In the genomic region with DNA sequence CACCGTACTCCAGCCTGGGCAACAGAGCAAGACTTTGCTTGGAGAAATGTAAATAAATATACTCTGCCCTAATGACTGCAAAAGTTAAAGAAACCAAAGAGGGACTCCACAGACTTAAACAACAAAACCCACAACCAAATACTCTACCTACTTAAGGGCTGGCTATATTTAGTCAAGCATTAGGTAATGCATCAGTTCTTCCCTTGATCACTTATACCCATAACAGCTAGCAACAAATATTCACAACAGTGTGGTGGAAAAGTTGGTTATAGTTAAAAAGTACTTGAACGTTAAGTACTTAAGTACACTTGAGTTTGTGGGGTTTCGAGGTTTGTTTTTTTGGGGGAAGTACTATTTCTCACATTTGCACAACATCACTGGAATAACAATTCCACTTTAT, we compare ENCODE assay signal across 23 cellular contexts. TPM values are rescaled to one million over a fixed set of nuclear protein-coding genes. Genes with fewer than 3 reads are reported as not detected.
DNase-seq lines count a peak whose midpoint lies in the region; ATAC-seq, FAIRE-seq and TF ChIP-seq lines count a peak whose summit lies in the region.
"Had no signal": no experiment of that assay in that cellular context is flagged by ENCODE, and none has a peak within 500 bp of the region (broad histone marks: within the 10 kb centered on the region; RNA-seq: fewer than 3 reads in every experiment).

No MANE protein-coding gene starts in this region.

- H3K9me3 Mint-ChIP-seq in stimulated activated naive CD8-positive, alpha-beta T cell treated with anti-CD3 and anti-CD28 coated beads, Interleukin-15, Interleukin-2, amounts not matched to agents 100 ng/mL and 50 ng/mL, for 24 hours, result no peaks in the 10 kb centered on the region
- H3K9me3 Mint-ChIP-seq in activated CD8-positive, alpha-beta T cell treated with anti-CD3 and anti-CD28 coated beads for 36 hours, result no peaks in the 10 kb centered on the region
- H3K9me3 Mint-ChIP-seq in naive thymus-derived CD8-positive, alpha-beta T cell, result no peaks in the 10 kb centered on the region
- H3K9me3 Mint-ChIP-seq: activated T-cell treated with anti-CD3 and anti-CD28 coated beads, Interleukin-2, amount 50 U/mL, for 4 hours; CD8-positive, alpha-beta T cell; endodermal cell; IgD-negative memory B cell had no signal

- intact Hi-C loops in activated CD8-positive, alpha-beta T cell treated with anti-CD3 and anti-CD28 coated beads for 36 hours (cut with micrococcal nuclease), result no loop called here
- intact Hi-C loops in upper lobe of right lung (cut with DNase I), result no loop called here

- no peaks in the 10 kb centered on the region for H3K9me3 ChIP-seq in upper lobe of right lung
- H3K9me3 ChIP-seq in SJCRH30 (replicated peaks), result no peaks in the 10 kb centered on the region
- H3K9me3 ChIP-seq: thoracic aorta had no signal

- POLR2A ChIA-PET in activated CD8-positive, alpha-beta T cell treated with anti-CD3 and anti-CD28 coated beads for 36 hours (lab: Charles Lee), result interaction anchor here (1.0 to 1.5 kb wide), 4 partner anchors 8 to 65 kb away, joined by 3 to 10 read pairs (median 4); a partner anchor contains a TSS
- POLR2A ChIA-PET in naive thymus-derived CD8-positive, alpha-beta T cell (lab: Charles Lee), result interaction anchor here (1.1 to 9.4 kb wide), 5 partner anchors 6 to 63 kb away, joined by 3 to 676 read pairs (median 6); a partner anchor contains a TSS

- CTCF ChIA-PET in activated CD8-positive, alpha-beta T cell treated with anti-CD3 and anti-CD28 coated beads for 36 hours (lab: Charles Lee), result interaction anchor here (8.3 to 14.4 kb wide), 3 partner anchors 6 to 41 kb away, joined by 60 to 352 read pairs (median 145); a partner anchor contains a TSS

- H3K4me1 ChIP-seq in upper lobe of right lung (peaks cover 49% of the 10 kb centered on the region), SJCRH30 (peaks cover 6% of the 10 kb centered on the region; the same call in 1 of the 2 replicates)

- H3K4me3 Mint-ChIP-seq in stimulated activated naive CD8-positive, alpha-beta T cell treated with anti-CD3 and anti-CD28 coated beads, Interleukin-15, Interleukin-2, amounts not matched to agents 100 ng/mL and 50 ng/mL, for 24 hours, result no peak overlapping the region
- H3K4me3 Mint-ChIP-seq in activated CD8-positive, alpha-beta T cell treated with anti-CD3 and anti-CD28 coated beads for 36 hours, result no peak overlapping the region
- H3K4me3 Mint-ChIP-seq in naive thymus-derived CD8-positive, alpha-beta T cell, result no peak overlapping the region
- H3K4me3 Mint-ChIP-seq: activated T-cell treated with anti-CD3 and anti-CD28 coated beads, Interleukin-2, amount 50 U/mL, for 4 hours; CD8-positive, alpha-beta T cell; endodermal cell had no signal

- H3K4me3 ChIP-seq in upper lobe of right lung (no peak overlapping the region), SJCRH30 (no peak overlapping the region)
- H3K4me3 ChIP-seq: GM23248, thoracic aorta had no signal

- no peak for ATAC-seq in stimulated activated naive CD8-positive, alpha-beta T cell treated with anti-CD3 and anti-CD28 coated beads, Interleukin-15, Interleukin-2, amounts not matched to agents 100 U/mL and 50 U/mL, for 24 hours
- ATAC-seq in activated CD8-positive, alpha-beta T cell treated with anti-CD3 and anti-CD28 coated beads for 36 hours, result no peak
- ATAC-seq in naive thymus-derived CD8-positive, alpha-beta T cell, result no peak
- ATAC-seq in upper lobe of right lung, result peak; percentile 4
- ATAC-seq: activated T-cell treated with anti-CD3 and anti-CD28 coated beads, Interleukin-2, amount 50 U/mL, for 4 hours; CD8-positive, alpha-beta T cell had no signal

- no peak for DNase-seq in stimulated activated naive CD8-positive, alpha-beta T cell treated with anti-CD3 and anti-CD28 coated beads, Interleukin-15, Interleukin-2, amounts not matched to agents 100 U/mL and 50 U/mL, for 24 hours
- no peak for DNase-seq in activated CD8-positive, alpha-beta T cell treated with anti-CD3 and anti-CD28 coated beads for 36 hours
- DNase-seq in naive thymus-derived CD8-positive, alpha-beta T cell, result no peak
- DNase-seq in upper lobe of right lung (no peak), AG08396 (ENCODE audit: low spot score) (no peak), urothelium cell line (ENCODE audit: low spot score) (no peak), SJCRH30 (no peak)
- DNase-seq: activated CD4-positive, alpha-beta T cell treated with anti-CD3 and anti-CD28 coated beads, Interleukin-2, amount 50 U/mL, for 48 hours; activated T-cell treated with anti-CD3 and anti-CD28 coated beads, Interleukin-2, amount 50 U/mL, for 4 hours; CD8-positive, alpha-beta T cell; cortex of kidney; DMS 273 treated with DMSO at 0.1 percent for 48 hours; endodermal cell; GM23248; NCI-H1417; NCI-H446; retina; stimulated activated CD4-positive, alpha-beta T cell treated with anti-CD3 and anti-CD28 coated beads, Interleukin-2, amount 100 ng/mL, for 48 hours; stimulated activated naive CD4-positive, alpha-beta T cell; T-helper 9 cell had no signal

- no peak for TF ChIP-seq CTCF in activated CD8-positive, alpha-beta T cell treated with anti-CD3 and anti-CD28 coated beads for 36 hours (IDR thresholded peaks at IDR 0.05)
- TF ChIP-seq CTCF in upper lobe of right lung (IDR thresholded peaks at IDR 0.05), result no peak

- FAIRE-seq in urothelium cell line (lab: Jason Lieb, UNC), result no peak

- H3K27me3 ChIP-seq in upper lobe of right lung, result no peaks in the 10 kb centered on the region
- no peaks in the 10 kb centered on the region for H3K27me3 ChIP-seq in SJCRH30

- H3K27ac Mint-ChIP-seq in stimulated activated naive CD8-positive, alpha-beta T cell treated with anti-CD3 and anti-CD28 coated beads, Interleukin-15, Interleukin-2, amounts not matched to agents 100 ng/mL and 50 ng/mL, for 24 hours, result peak overlapping the region; percentile 7
- H3K27ac Mint-ChIP-seq in activated CD8-positive, alpha-beta T cell treated with anti-CD3 and anti-CD28 coated beads for 36 hours, result peak overlapping the region; percentile 51
- peak overlapping the region in 6 of 10 donors; percentile 31 to 74 (median 56) for H3K27ac Mint-ChIP-seq in naive thymus-derived CD8-positive, alpha-beta T cell
- H3K27ac Mint-ChIP-seq: endodermal cell had no signal

- H3K27ac ChIP-seq in upper lobe of right lung (no peak overlapping the region), SJCRH30 (no peak overlapping the region)
- H3K27ac ChIP-seq: GM23248, thoracic aorta had no signal

- H3K36me3 Mint-ChIP-seq in stimulated activated naive CD8-positive, alpha-beta T cell treated with anti-CD3 and anti-CD28 coated beads, Interleukin-15, Interleukin-2, amounts not matched to agents 100 ng/mL and 50 ng/mL, for 24 hours (ENCODE audit: low read depth), result peaks cover 27% of the 10 kb centered on the region
- peaks cover 24% of the 10 kb centered on the region for H3K36me3 Mint-ChIP-seq in activated CD8-positive, alpha-beta T cell treated with anti-CD3 and anti-CD28 coated beads for 36 hours (ENCODE audit: low read depth)
- peaks cover 0 to 13% (median 3%) of the 10 kb centered on the region in 3 donors for H3K36me3 Mint-ChIP-seq in naive thymus-derived CD8-positive, alpha-beta T cell
- H3K36me3 Mint-ChIP-seq: IgD-negative memory B cell had no signal

- peaks cover 55% of the 10 kb centered on the region for H3K4me1 Mint-ChIP-seq in stimulated activated naive CD8-positive, alpha-beta T cell treated with anti-CD3 and anti-CD28 coated beads, Interleukin-15, Interleukin-2, amounts not matched to agents 100 ng/mL and 50 ng/mL, for 24 hours (ENCODE audit: low read depth)
- H3K4me1 Mint-ChIP-seq in activated CD8-positive, alpha-beta T cell treated with anti-CD3 and anti-CD28 coated beads for 36 hours (ENCODE audit: low read depth), result peaks cover 46% of the 10 kb centered on the region
- peaks cover 15 to 59% (median 44%) of the 10 kb centered on the region in 4 donors for H3K4me1 Mint-ChIP-seq in naive thymus-derived CD8-positive, alpha-beta T cell

- no peaks in the 10 kb centered on the region for H3K27me3 Mint-ChIP-seq in stimulated activated naive CD8-positive, alpha-beta T cell treated with anti-CD3 and anti-CD28 coated beads, Interleukin-15, Interleukin-2, amounts not matched to agents 100 ng/mL and 50 ng/mL, for 24 hours
- no peaks in the 10 kb centered on the region for H3K27me3 Mint-ChIP-seq in activated CD8-positive, alpha-beta T cell treated with anti-CD3 and anti-CD28 coated beads for 36 hours
- H3K27me3 Mint-ChIP-seq in naive thymus-derived CD8-positive, alpha-beta T cell, result no peaks in the 10 kb centered on the region
- H3K27me3 Mint-ChIP-seq: IgD-negative memory B cell had no signal

- H3K36me3 ChIP-seq in upper lobe of right lung, result no peaks in the 10 kb centered on the region
- no peaks in the 10 kb centered on the region for H3K36me3 ChIP-seq in SJCRH30
- H3K36me3 ChIP-seq: thoracic aorta had no signal

RNA-seq across cellular contexts. Expression of a gene that starts 5.4 kb away (rescaled TPM):
- 1 to 10 TPM; 4.1 to 4.2 TPM for total RNA-seq in activated CD8-positive, alpha-beta T cell treated with anti-CD3 and anti-CD28 coated beads for 36 hours
- 1 to 10 TPM; 3.4 to 4.4 TPM for total RNA-seq in naive thymus-derived CD8-positive, alpha-beta T cell
- polyA plus RNA-seq in naive thymus-derived CD8-positive, alpha-beta T cell, result 1 to 10 TPM; 2.6 to 3.6 (median 3.3) TPM
- total RNA-seq in upper lobe of right lung, result 5.7 TPM
- total RNA-seq in SJCRH30 (2014; rRNA removed; shearing (Covaris generic)), result 6.2 and 6.3 TPM in 2 replicates

RNA-seq across cellular contexts. Expression of a gene that starts 8.0 kb away (rescaled TPM):
- total RNA-seq in activated CD8-positive, alpha-beta T cell treated with anti-CD3 and anti-CD28 coated beads for 36 hours, result 10 to 100 TPM; 22.6 to 23.5 TPM
- 10 to 100 TPM; 34.3 to 35.1 TPM for total RNA-seq in naive thymus-derived CD8-positive, alpha-beta T cell
- 1 to 10 TPM; 4.9 to 6.8 (median 5.4) TPM for polyA plus RNA-seq in naive thymus-derived CD8-positive, alpha-beta T cell
- total RNA-seq in upper lobe of right lung, result 36.1 TPM
- total RNA-seq in SJCRH30 (2014; rRNA removed; shearing (Covaris generic)), result 9.7 and 10.5 TPM in 2 replicates

RNA-seq across cellular contexts. Expression of a gene that starts 20.8 kb away (rescaled TPM):
- total RNA-seq in activated CD8-positive, alpha-beta T cell treated with anti-CD3 and anti-CD28 coated beads for 36 hours, result 10 to 100 TPM; 12.4 to 12.6 TPM
- total RNA-seq in naive thymus-derived CD8-positive, alpha-beta T cell, result 10 to 100 TPM; 39.4 to 48.5 TPM
- polyA plus RNA-seq in naive thymus-derived CD8-positive, alpha-beta T cell, result 10 to 100 TPM; 10.5 to 17.4 (median 11.7) TPM
- 16.3 TPM for total RNA-seq in upper lobe of right lung
- total RNA-seq in SJCRH30 (2014; rRNA removed; shearing (Covaris generic)), result 0.33 and 0.61 TPM in 2 replicates

RNA-seq across cellular contexts. Expression of a gene that starts 23.9 kb away (rescaled TPM):
- 1 to 10 TPM; 3.9 to 6.6 TPM for total RNA-seq in activated CD8-positive, alpha-beta T cell treated with anti-CD3 and anti-CD28 coated beads for 36 hours
- total RNA-seq in naive thymus-derived CD8-positive, alpha-beta T cell, result 1 to 10 TPM; 1.6 to 4.0 TPM
- polyA plus RNA-seq in naive thymus-derived CD8-positive, alpha-beta T cell, result under 1 TPM; 0.35 to 0.65 (median 0.56) TPM
- total RNA-seq in upper lobe of right lung, result 37.0 TPM
- 5.8 and 8.2 TPM in 2 replicates for total RNA-seq in SJCRH30 (2014; rRNA removed; shearing (Covaris generic))
- polyA plus RNA-seq: IgD-negative memory B cell had no signal
